Comparison of ENCODE assay signal across 8 cellular contexts in genomic region chr5:95555553-95555952, GRCh38. TPM values are rescaled to one million over a fixed set of nuclear protein-coding genes. Genes with fewer than 3 reads are reported as not detected.
DNase-seq lines count a peak whose midpoint lies in the region; ATAC-seq and TF ChIP-seq lines count a peak whose summit lies in the region.

No MANE protein-coding gene starts in this region.

- H3F3A ChIP-seq in GM23338 (replicated peaks; ENCODE audit: low read depth), result no peaks in the 10 kb centered on the region

- no peak for ATAC-seq in GM23338
- no peak for ATAC-seq in HG03280 (IDR thresholded peaks at IDR 0.05; ENCODE audit: unreplicated experiment)
- no peak for ATAC-seq in HG03095 (IDR thresholded peaks at IDR 0.05; ENCODE audit: unreplicated experiment)

- in situ Hi-C loops in G401 (cut with HindIII; ENCODE audit: low sequenced_read_pairs), result no loop called here

- H3K4me2 ChIP-seq in GM23338, result peak overlapping the region; percentile 83

- H3K4me3 ChIP-seq in GM23338 (peak overlapping the region; percentile 62), WI38 (ENCODE audit: low read depth, low read length) (peak overlapping the region; percentile 90), retinal pigment epithelial cell (ENCODE audit: low read length) (peak overlapping the region; percentile 87)

- peaks cover 10% of the 10 kb centered on the region; the same call in 1 of the 2 replicates for H3K4me1 ChIP-seq in GM23338 (ENCODE audit: insufficient read depth)

- H3K27me3 ChIP-seq in GM23338 (ENCODE audit: insufficient read depth), result no peaks in the 10 kb centered on the region

- H3K27ac Mint-ChIP-seq in GM23338, result peak overlapping the region; percentile 97

- H3K4me1 Mint-ChIP-seq in GM23338, result peaks cover 12% of the 10 kb centered on the region

- H2AFZ ChIP-seq in GM23338, result peak overlapping the region; percentile 75; the same call in 1 of the 2 replicates

- no peaks in the 10 kb centered on the region for H3K9me2 ChIP-seq in GM23338 (ENCODE audit: insufficient read depth)

- peaks cover 8% of the 10 kb centered on the region for H3K36me3 Mint-ChIP-seq in GM23338 (ENCODE audit: low read depth)

- H3K4me3 Mint-ChIP-seq in GM23338, result peak overlapping the region; percentile 95

- H3K9me3 Mint-ChIP-seq in GM23338, result no peaks in the 10 kb centered on the region

- peaks cover 70% of the 10 kb centered on the region for H3K79me2 ChIP-seq in GM23338 (replicated peaks; ENCODE audit: insufficient read depth)

- no peaks in the 10 kb centered on the region for H3K36me3 ChIP-seq in GM23338 (ENCODE audit: insufficient read depth)

- H4K20me1 ChIP-seq in GM23338 (replicated peaks; ENCODE audit: insufficient read depth), result peaks cover 2% of the 10 kb centered on the region; the same call in 1 of the 2 replicates

- no peaks in the 10 kb centered on the region for H3K27me3 Mint-ChIP-seq in GM23338 (ENCODE audit: insufficient read depth, low read depth, poor library complexity)

- TF ChIP-seq CTCF in GM23338 (conservative IDR thresholded peaks at IDR 0.05; ENCODE audit: low read depth in 2 of 2) (no peak), WI38 (IDR thresholded peaks at IDR 0.05; ENCODE audit: low read depth, low read length) (no peak), retinal pigment epithelial cell (conservative IDR thresholded peaks at IDR 0.05; ENCODE audit: low read depth, low read length) (no peak)

- DNase-seq in GM23338 (ENCODE audit: low spot score) (no peak), germinal center (ENCODE audit: low spot score) (peak; percentile 2), retinal pigment epithelial cell (ENCODE audit: low read depth) (peak; percentile 8), cortex of kidney (lab: John Stamatoyannopoulos, UW) (no peak), G401 (ENCODE audit: low spot score) (no peak)

- peak overlapping the region; percentile 73 for H3K27ac ChIP-seq in GM23338 (ENCODE audit: low read depth)

TF ChIP-seq in GM23338, 12 proteins besides CTCF, POLR2A, EP300 and RAD21:
- TF ChIP-seq CREB1 (CRISPR knock-in tag; IDR thresholded peaks at IDR 0.05; ENCODE audit: low read depth) (no peak), EZH2phosphoT487 (IDR thresholded peaks at IDR 0.05; ENCODE audit: unreplicated experiment) (no peak), ETS1 (IDR thresholded peaks at IDR 0.05) (no peak), NANOG (IDR thresholded peaks at IDR 0.05; ENCODE audit: borderline replicate concordance) (no peak), STAT1 (IDR thresholded peaks at IDR 0.05; ENCODE audit: unreplicated experiment) (no peak), ZNF331 (CRISPR knock-in tag; IDR thresholded peaks at IDR 0.05; ENCODE audit: low read depth) (no peak), JUNB (IDR thresholded peaks at IDR 0.05; ENCODE audit: unreplicated experiment) (no peak), ZNF462 (CRISPR knock-in tag; IDR thresholded peaks at IDR 0.05) (no peak), POLR2AphosphoS5 (IDR thresholded peaks at IDR 0.05; ENCODE audit: low read depth) (no peak), REST (IDR thresholded peaks at IDR 0.05; ENCODE audit: unreplicated experiment) (no peak)

RNA-seq across cellular contexts. Expression of gene ARSK, which starts 0.7 kb away (rescaled TPM):
- 23.2 and 25.1 TPM in 2 replicates for total RNA-seq in GM23338 (2014; rRNA removed; shearing (Covaris generic))
- polyA plus RNA-seq in GM23338 (2016; fragmentation: Nextera tagmentation; extraction: Ambion mirVana), result 40.8 and 43.7 TPM in 2 replicates
- 4.5 and 11.0 TPM in 2 replicates for total RNA-seq in G401 (2014; rRNA removed; shearing (Covaris generic))

RNA-seq across cellular contexts. Expression of gene SKIC3, which starts 0.8 kb away (rescaled TPM):
- total RNA-seq in GM23338 (2014; rRNA removed; shearing (Covaris generic)), result 65.3 and 75.1 TPM in 2 replicates
- 111 and 119 TPM in 2 replicates for polyA plus RNA-seq in GM23338 (2016; fragmentation: Nextera tagmentation; extraction: Ambion mirVana)
- total RNA-seq in G401 (2014; rRNA removed; shearing (Covaris generic)), result 45.8 and 59.0 TPM in 2 replicates

Comparison
In these comparisons a context has a peak if more than half of its experiments do, and no peak if none do; other contexts are left out.
1. DNase-seq: peak in germinal center (single experiment) and retinal pigment epithelial cell (single experiment); none in GM23338 (single experiment), cortex of kidney (single experiment) and G401 (single experiment).
2. Peak in every context shown above with its lines, with median percentiles within 50 percentile points of each other: H3K4me3 ChIP-seq.